ENCODE assay signal across 2 cellular contexts in genomic region chr14:23562822-23563472, GRCh38.
TF ChIP-seq lines count a peak whose summit lies in the region.

No MANE protein-coding gene starts in this region.

TF ChIP-seq in A549, 52 proteins besides CTCF, POLR2A, EP300 and RAD21:
- TF ChIP-seq RARB (CRISPR knock-in tag; IDR thresholded peaks at IDR 0.05) (no peak), RNF2 (IDR thresholded peaks at IDR 0.05; ENCODE audit: borderline replicate concordance, low read depth) (no peak), RCOR1 (IDR thresholded peaks at IDR 0.05; ENCODE audit: low read depth, low read length) (no peak), FOXS1 (CRISPR knock-in tag; IDR thresholded peaks at IDR 0.05) (no peak), KDM1A (IDR thresholded peaks at IDR 0.05; ENCODE audit: low read depth) (no peak), MAZ (IDR thresholded peaks at IDR 0.05; ENCODE audit: borderline replicate concordance, low read depth, low read length) (no peak), ZSCAN20 (CRISPR knock-in tag; IDR thresholded peaks at IDR 0.05) (no peak), ELK1 (IDR thresholded peaks at IDR 0.05; ENCODE audit: low read depth, low read length) (no peak), HOXB5 (CRISPR knock-in tag; IDR thresholded peaks at IDR 0.05) (no peak), SMC3 (IDR thresholded peaks at IDR 0.05) (peak; percentile 44; the same call in 1 of the 3 replicates), HOXB13 (CRISPR knock-in tag; IDR thresholded peaks at IDR 0.05; ENCODE audit: low read depth) (no peak), REST (IDR thresholded peaks at IDR 0.05) (no peak), E2F6 (IDR thresholded peaks at IDR 0.05; ENCODE audit: borderline replicate concordance, low read depth) (no peak), ZC3H11A (IDR thresholded peaks at IDR 0.05) (no peak), CHD4 (IDR thresholded peaks at IDR 0.05; ENCODE audit: borderline replicate concordance) (no peak), NFE2L2 (conservative IDR thresholded peaks at IDR 0.05; ENCODE audit: low read length) (no peak), JUN (IDR thresholded peaks at IDR 0.05) (0 out of 5 replicates have a peak, but pooled peaks of 1 of the 2 experiments have one; percentile 11)
TF ChIP-seq in A549: peak in this region for 2.

TF ChIP-seq in endothelial cell of umbilical vein, 7 proteins besides CTCF, POLR2A, EP300 and RAD21:
- no peak for TF ChIP-seq JUN (IDR thresholded peaks at IDR 0.05; ENCODE audit: borderline replicate concordance, insufficient read depth, insufficient read length, low read depth)
TF ChIP-seq in endothelial cell of umbilical vein: peak in this region for 0.
